8 cellular contexts compared by ENCODE assay signal in genomic region chr18:46334200-46334553, GRCh38.
DNase-seq lines count a peak whose midpoint lies in the region; ATAC-seq and TF ChIP-seq lines count a peak whose summit lies in the region.

No MANE protein-coding gene starts in this region.

- H2AFZ ChIP-seq in H9 (ENCODE audit: low read length): no peak overlapping the region

- no peak overlapping the region for H2AK5ac ChIP-seq in H9 (ENCODE audit: insufficient read length, low read length)

- no peak overlapping the region for H2BK20ac ChIP-seq in H9 (ENCODE audit: low read depth, low read length, poor library complexity, severe bottlenecking)

- H3K36me3 ChIP-seq in right atrium auricular region: no peaks in the 10 kb centered on the region
- H3K36me3 ChIP-seq in skeletal muscle tissue (ENCODE audit: control insufficient read depth in 3 of 3, insufficient read depth in 3 of 3, low read length in 3 of 3): no peaks in the 10 kb centered on the region

- no peak overlapping the region for H3K27ac Mint-ChIP-seq in H9
- no peak overlapping the region for H3K27ac Mint-ChIP-seq in T-cell

- peaks cover 9% of the 10 kb centered on the region; the same call in 1 of the 2 replicates for H3K4me1 ChIP-seq in H9 (ENCODE audit: insufficient read depth, low read length)
- H3K4me1 ChIP-seq in right atrium auricular region: peaks cover 0 to 41% of the 10 kb centered on the region in 2 donors
- peaks cover 16 to 25% (median 19%) of the 10 kb centered on the region in 3 donors for H3K4me1 ChIP-seq in skeletal muscle tissue (ENCODE audit: control insufficient read depth in 3 of 3, insufficient read depth in 3 of 3, low read length in 3 of 3)

- CTCF ChIA-PET in T-cell (lab: Charles Lee): interaction anchor here in 1 of 2 donors (0.7 kb wide), 1 partner anchor 337 kb away, joined by 3 read pairs; no protein-coding TSS in a partner anchor

- no CpG with 5 or more reads among the region's 45 CpGs for WGBS in H9 (ENCODE audit: extremely low coverage, insufficient read length, low lambda C conversion rate)

- H3K79me2 ChIP-seq in H9 (ENCODE audit: insufficient read depth, low read length): no peaks in the 10 kb centered on the region; the same call in 1 of the 2 replicates

- H4K20me1 ChIP-seq in H9 (ENCODE audit: control insufficient read depth, insufficient read depth, insufficient read length): no peaks in the 10 kb centered on the region

- peak overlapping the region; percentile 68 to 70 for H3K4me3 ChIP-seq in right atrium auricular region
- H3K4me3 ChIP-seq in skeletal muscle tissue (ENCODE audit: low read length in 3 of 3): peak overlapping the region; percentile 66 to 72 (median 67)

- POLR2A ChIA-PET in T-cell (lab: Charles Lee): no interaction called here

- H3K9ac ChIP-seq in H9 (ENCODE audit: extremely low read depth, insufficient read length, low read length): no peak overlapping the region
- peak overlapping the region; percentile 51 to 79 (median 65) for H3K9ac ChIP-seq in skeletal muscle tissue (ENCODE audit: low read depth in 1 of 3, low read length in 3 of 3)

- no peak overlapping the region for H2BK12ac ChIP-seq in H9 (ENCODE audit: insufficient read length, low read depth, low read length)

- no peak overlapping the region for H3K4ac ChIP-seq in H9 (ENCODE audit: low read depth, low read length)

- H4K8ac ChIP-seq in H9 (replicated peaks; ENCODE audit: insufficient read length, low read depth, low read length): no peak overlapping the region

- H3K4me1 Mint-ChIP-seq in H9 (peaks cover 45 to 55% of the 10 kb centered on the region in 2 experiments), T-cell (peaks cover 22 to 50% (median 36%) of the 10 kb centered on the region in 3 donors)

- H3K56ac ChIP-seq in H9 (ENCODE audit: insufficient read length, low read depth, low read length): no peak overlapping the region

- peaks cover 10% of the 10 kb centered on the region; the same call in 1 of the 2 replicates for H3K27me3 ChIP-seq in H9 (ENCODE audit: insufficient read depth, low read length)
- H3K27me3 ChIP-seq in right atrium auricular region: no peaks in the 10 kb centered on the region
- peaks cover 0 to 3% (median 0%) of the 10 kb centered on the region in 3 donors for H3K27me3 ChIP-seq in skeletal muscle tissue (ENCODE audit: control insufficient read depth in 3 of 3, insufficient read depth in 3 of 3, low read length in 3 of 3)

- no peak overlapping the region for H4K91ac ChIP-seq in H9 (ENCODE audit: insufficient read length, low read depth, low read length)

- H3K14ac ChIP-seq in H9 (ENCODE audit: insufficient read depth, low read length): 0 out of 2 replicates have a peak overlapping the region, but pooled peaks have one; percentile 17

- no peak overlapping the region for H4K5ac ChIP-seq in H9 (ENCODE audit: insufficient read length, low read depth, low read length)

- H3T11ph ChIP-seq in H9 (ENCODE audit: low read length): no peak overlapping the region

- H3K27ac ChIP-seq in H9 (ENCODE audit: insufficient read length, low read depth, low read length): no peak overlapping the region
- H3K27ac ChIP-seq in right atrium auricular region: peak overlapping the region; percentile 62 to 66
- H3K27ac ChIP-seq in skeletal muscle tissue (ENCODE audit: low read depth, low read length): no peak overlapping the region

- peak in 1 of 4 experiments; percentile 43 for ATAC-seq in T-cell (replicated peaks in 1 of 4)

- H2BK5ac ChIP-seq in H9 (ENCODE audit: insufficient read length, low read length): no peak overlapping the region

- DNase-seq in H9: no peak
- DNase-seq in T-cell: no peak
- no peak for DNase-seq in right atrium auricular region (ENCODE audit: low spot score)
- no peak for DNase-seq in DMS114 treated with DMSO at 0.1 percent for 48 hours (lab: John Stamatoyannopoulos, UW; ENCODE audit: unreplicated experiment)
- no peak for DNase-seq in stimulated activated CD8-positive, alpha-beta memory T cell treated with anti-CD3 and anti-CD28 coated beads, Interleukin-4, amount 100 ng/mL, for 48 hours
- no peak for DNase-seq in NCI-H524 (lab: John Stamatoyannopoulos, UW)
- no peak for DNase-seq in epidermal melanocyte (ENCODE audit: insufficient read length, low spot score)

- peak overlapping the region; percentile 67 for H3K4me2 ChIP-seq in H9 (ENCODE audit: insufficient read depth, insufficient read length, low read length)

- peaks cover 58% of the 10 kb centered on the region for H3K27me3 Mint-ChIP-seq in H9 (ENCODE audit: low read depth)
- peaks cover 51 to 62% of the 10 kb centered on the region in 2 donors for H3K27me3 Mint-ChIP-seq in T-cell

- H3K36me3 Mint-ChIP-seq in H9 (ENCODE audit: insufficient read depth in 1 of 3, low read depth in 3 of 3): no peaks in the 10 kb centered on the region
- no peaks in the 10 kb centered on the region for H3K36me3 Mint-ChIP-seq in T-cell

- H3K18ac ChIP-seq in H9 (ENCODE audit: insufficient read length, low read depth, low read length): no peak overlapping the region

- no peak for TF ChIP-seq CTCF in H9 (conservative IDR thresholded peaks at IDR 0.05)
- no peak for TF ChIP-seq CTCF in right atrium auricular region (IDR thresholded peaks at IDR 0.05)

- H3K9me3 ChIP-seq in H9 (ENCODE audit: control insufficient read depth, low read depth, low read length) (no peaks in the 10 kb centered on the region), right atrium auricular region (no peaks in the 10 kb centered on the region), skeletal muscle tissue (ENCODE audit: control insufficient read depth in 3 of 3, low read length in 3 of 3) (no peaks in the 10 kb centered on the region)

- H3K4me3 Mint-ChIP-seq in H9 (peak overlapping the region; percentile 75 to 98), T-cell (peak overlapping the region; percentile 67 to 82 (median 79))

- no peak overlapping the region for H2BK15ac ChIP-seq in H9 (ENCODE audit: low read depth, low read length)

- H3K23ac ChIP-seq in H9 (ENCODE audit: insufficient read length, low read depth, low read length): no peak overlapping the region

- no peak overlapping the region for H2BK120ac ChIP-seq in H9 (ENCODE audit: low read depth, low read length, poor library complexity, severe bottlenecking)

- no peaks in the 10 kb centered on the region for H3K79me1 ChIP-seq in H9 (ENCODE audit: insufficient read depth, low read depth, low read length, poor library complexity, severe bottlenecking)

- peaks cover 20% of the 10 kb centered on the region for H3K23me2 ChIP-seq in H9 (ENCODE audit: insufficient read length, low read depth, low read length, poor library complexity, severe bottlenecking)

- H3K9me3 Mint-ChIP-seq in H9 (no peaks in the 10 kb centered on the region; a peak in 1 of 5 replicates), T-cell (no peaks in the 10 kb centered on the region)

Comparison
In these comparisons a context has a peak if more than half of its experiments do, and no peak if none do; other contexts are left out.
1. H3K27ac ChIP-seq: peak in right atrium auricular region (2 of 2); none in H9 (single experiment) and skeletal muscle tissue (single experiment).